19 cellular contexts compared by ENCODE assay signal in genomic region chr18:3367491-3368091, GRCh38.
DNase-seq lines count a peak whose midpoint lies in the region; ATAC-seq and TF ChIP-seq lines count a peak whose summit lies in the region.
"Had no signal": no experiment of that assay in that cellular context is flagged by ENCODE, and none has a peak within 500 bp of the region (broad histone marks: within the 10 kb centered on the region; RNA-seq: fewer than 3 reads in every experiment).

No MANE protein-coding gene starts in this region.

- H3K9ac ChIP-seq in adipocyte (ENCODE audit: low read length): peak overlapping the region; percentile 73
- H3K9ac ChIP-seq: KMS-11 had no signal

- TF ChIP-seq CTCF in cardiac muscle cell (IDR thresholded peaks at IDR 0.05; ENCODE audit: low read depth, low read length): peak; percentile 13
- TF ChIP-seq CTCF in left ventricle myocardium inferior (IDR thresholded peaks at IDR 0.05; ENCODE audit: borderline replicate concordance): no peak
- peak; percentile 20 for TF ChIP-seq CTCF in fibroblast of villous mesenchyme (IDR thresholded peaks at IDR 0.05; ENCODE audit: insufficient read depth, low read depth, low read length)

- H3K27me3 ChIP-seq in cardiac muscle cell (no peaks in the 10 kb centered on the region), left ventricle myocardium inferior (ENCODE audit: low read depth) (no peaks in the 10 kb centered on the region), adipocyte (replicated peaks; ENCODE audit: control insufficient read depth, insufficient read depth, low read length) (no peaks in the 10 kb centered on the region)
- H3K27me3 ChIP-seq: upper lobe of left lung had no signal

- no peak for ATAC-seq in activated naive CD8-positive, alpha-beta T cell treated with anti-CD3 and anti-CD28 coated beads, Interleukin-2, amount 50 U/mL, for 24 hours
- ATAC-seq: left ventricle myocardium superior had no signal

- H3K4me3 Mint-ChIP-seq in activated naive CD8-positive, alpha-beta T cell treated with anti-CD3 and anti-CD28 coated beads, Interleukin-2, amount 50 U/mL, for 24 hours: no peak overlapping the region
- H3K4me3 Mint-ChIP-seq: activated naive CD4-positive, alpha-beta T cell treated with anti-CD3 and anti-CD28 coated beads, Interleukin-2, amount 50 U/mL, for 24 hours; naive B cell had no signal

- H3K27me3 Mint-ChIP-seq in activated naive CD8-positive, alpha-beta T cell treated with anti-CD3 and anti-CD28 coated beads, Interleukin-2, amount 50 U/mL, for 24 hours: peaks cover 6% of the 10 kb centered on the region
- H3K27me3 Mint-ChIP-seq: activated naive CD4-positive, alpha-beta T cell treated with anti-CD3 and anti-CD28 coated beads, Interleukin-2, amount 50 U/mL, for 24 hours had no signal

- in situ Hi-C loops in KBM-7 (cut with MboI; ENCODE audit: low pct_unique_long_range_greater_than_20kb, low sequenced_read_pairs): no loop called here

- H3K36me3 Mint-ChIP-seq in activated naive CD8-positive, alpha-beta T cell treated with anti-CD3 and anti-CD28 coated beads, Interleukin-2, amount 50 U/mL, for 24 hours (ENCODE audit: low read depth): no peaks in the 10 kb centered on the region
- H3K36me3 Mint-ChIP-seq: activated naive CD4-positive, alpha-beta T cell treated with anti-CD3 and anti-CD28 coated beads, Interleukin-2, amount 50 U/mL, for 24 hours; naive B cell had no signal

- intact Hi-C loops in left ventricle myocardium inferior (cut with micrococcal nuclease): no loop called here

- H3K27ac ChIP-seq in cardiac muscle cell (no peak overlapping the region), left ventricle myocardium inferior (replicated peaks) (no peak overlapping the region)
- H3K27ac ChIP-seq: 22Rv1, KMS-11, upper lobe of left lung had no signal

- H3K27ac Mint-ChIP-seq in activated naive CD8-positive, alpha-beta T cell treated with anti-CD3 and anti-CD28 coated beads, Interleukin-2, amount 50 U/mL, for 24 hours: no peak overlapping the region
- H3K27ac Mint-ChIP-seq: activated naive CD4-positive, alpha-beta T cell treated with anti-CD3 and anti-CD28 coated beads, Interleukin-2, amount 50 U/mL, for 24 hours; naive B cell had no signal

- H3K9me3 ChIP-seq in cardiac muscle cell (ENCODE audit: low read depth) (no peaks in the 10 kb centered on the region), left ventricle myocardium inferior (replicated peaks) (no peaks in the 10 kb centered on the region), adipocyte (ENCODE audit: control insufficient read depth, low read length) (no peaks in the 10 kb centered on the region)
- H3K9me3 ChIP-seq: upper lobe of left lung had no signal

- H3K36me3 ChIP-seq in cardiac muscle cell (no peaks in the 10 kb centered on the region), left ventricle myocardium inferior (no peaks in the 10 kb centered on the region), adipocyte (ENCODE audit: control insufficient read depth, insufficient read depth, low read length, severe bottlenecking) (no peaks in the 10 kb centered on the region)
- H3K36me3 ChIP-seq: upper lobe of left lung had no signal

- H3K4me1 ChIP-seq in cardiac muscle cell (ENCODE audit: low read depth) (no peaks in the 10 kb centered on the region), left ventricle myocardium inferior (no peaks in the 10 kb centered on the region), adipocyte (ENCODE audit: control insufficient read depth, insufficient read depth, low read length) (peaks cover 21% of the 10 kb centered on the region)
- H3K4me1 ChIP-seq: upper lobe of left lung had no signal

- H3K9me3 Mint-ChIP-seq in activated naive CD8-positive, alpha-beta T cell treated with anti-CD3 and anti-CD28 coated beads, Interleukin-2, amount 50 U/mL, for 24 hours: no peaks in the 10 kb centered on the region
- H3K9me3 Mint-ChIP-seq: activated naive CD4-positive, alpha-beta T cell treated with anti-CD3 and anti-CD28 coated beads, Interleukin-2, amount 50 U/mL, for 24 hours had no signal

- no peaks in the 10 kb centered on the region for H3K4me1 Mint-ChIP-seq in activated naive CD8-positive, alpha-beta T cell treated with anti-CD3 and anti-CD28 coated beads, Interleukin-2, amount 50 U/mL, for 24 hours
- H3K4me1 Mint-ChIP-seq: activated naive CD4-positive, alpha-beta T cell treated with anti-CD3 and anti-CD28 coated beads, Interleukin-2, amount 50 U/mL, for 24 hours; naive B cell had no signal

- DNase-seq in cardiac muscle cell (ENCODE audit: low read depth in 1 of 2, low spot score in 1 of 2): peak in 1 of 2 donors; percentile 84
- DNase-seq in left ventricle myocardium inferior: no peak
- DNase-seq in adipocyte (ENCODE audit: low read depth): peak; percentile 53
- peak; percentile 90 for DNase-seq in fibroblast of villous mesenchyme (ENCODE audit: low read depth)
- no peak for DNase-seq in KBM-7
- no peak for DNase-seq in activated naive CD8-positive, alpha-beta T cell treated with anti-CD3 and anti-CD28 coated beads, Interleukin-2, amount 50 U/mL, for 24 hours
- no peak for DNase-seq in NCI-H1417 treated with DMSO at 0.1 percent for 48 hours (lab: John Stamatoyannopoulos, UW)
- DNase-seq in NCI-H774 (lab: John Stamatoyannopoulos, UW): no peak
- DNase-seq: activated CD4-positive, alpha-beta T cell treated with anti-CD3 and anti-CD28 coated beads for 1 hour; left ventricle myocardium superior; naive B cell; NCI-H1694; NCI-H524; stimulated activated CD4-positive, alpha-beta T cell treated with anti-CD3 and anti-CD28 coated beads, Interleukin-2, amount 100 ng/mL, for 24 hours; T-helper 2 cell; upper lobe of left lung had no signal

- H3K4me3 ChIP-seq in cardiac muscle cell (no peak overlapping the region), left ventricle myocardium inferior (no peak overlapping the region), adipocyte (ENCODE audit: low read length) (peak overlapping the region; percentile 25), fibroblast of villous mesenchyme (ENCODE audit: low read depth, low read length) (no peak overlapping the region)
- H3K4me3 ChIP-seq: upper lobe of left lung had no signal

Comparison
In these comparisons a context has a peak if more than half of its experiments do, and no peak if none do; other contexts are left out.
1. DNase-seq: peak in adipocyte (single experiment) and fibroblast of villous mesenchyme (single experiment); none in left ventricle myocardium inferior (single experiment), KBM-7 (single experiment), activated naive CD8-positive, alpha-beta T cell treated with anti-CD3 and anti-CD28 coated beads, Interleukin-2, amount 50 U/mL, for 24 hours (single experiment), NCI-H1417 treated with DMSO at 0.1 percent for 48 hours (single experiment) and NCI-H774 (single experiment).